Comparison of ENCODE assay signal across 20 cellular contexts in genomic region chr11:78740175-78741161, GRCh38.
DNase-seq lines count a peak whose midpoint lies in the region; ATAC-seq and TF ChIP-seq lines count a peak whose summit lies in the region.
"Had no signal": no experiment of that assay in that cellular context is flagged by ENCODE, and none has a peak within 500 bp of the region (broad histone marks: within the 10 kb centered on the region; RNA-seq: fewer than 3 reads in every experiment).

No MANE protein-coding gene starts in this region.

- H3K4me3 ChIP-seq in right atrium auricular region (no peak overlapping the region), SJCRH30 (no peak overlapping the region)
- no peak overlapping the region for H3K4me3 ChIP-seq in CD4-positive, alpha-beta memory T cell (ENCODE audit: low read length in 2 of 2)
- H3K4me3 ChIP-seq: BLaER1 treated with 17β-estradiol and CSF1 and Interleukin-3, amounts not matched to agents 10 nM and 100 nM had no signal

- POLR2A ChIA-PET in CD4-positive, alpha-beta memory T cell (lab: Charles Lee; ENCODE audit: partially characterized antibody): no interaction called here

- H3K4me1 ChIP-seq in right atrium auricular region (peaks cover 0 to 5% of the 10 kb centered on the region in 2 donors), SJCRH30 (no peaks in the 10 kb centered on the region)
- H3K4me1 ChIP-seq in CD4-positive, alpha-beta memory T cell (ENCODE audit: insufficient read depth, low read length): no peaks in the 10 kb centered on the region

- peaks cover 5 to 12% of the 10 kb centered on the region in 2 donors for H3K27me3 Mint-ChIP-seq in CD4-positive, alpha-beta memory T cell

- H3K27ac ChIP-seq in right atrium auricular region (no peak overlapping the region), SJCRH30 (no peak overlapping the region)
- H3K27ac ChIP-seq in CD4-positive, alpha-beta memory T cell (ENCODE audit: low read depth, low read length): no peak overlapping the region
- H3K27ac ChIP-seq: BLaER1 treated with 17β-estradiol and CSF1 and Interleukin-3, amounts not matched to agents 10 nM and 100 nM had no signal

- no peaks in the 10 kb centered on the region for H3K4me1 Mint-ChIP-seq in CD4-positive, alpha-beta memory T cell
- H3K4me1 Mint-ChIP-seq: activated CD8-positive, alpha-beta memory T cell treated with anti-CD3 and anti-CD28 coated beads, Interleukin-2, amount 10 ng/mL, durations not matched to agents 7 days and 5 days; activated naive CD4-positive, alpha-beta T cell treated with anti-CD3 and anti-CD28 coated beads, Interleukin-2, amount 50 U/mL, for 24 hours had no signal

- H3K4me3 Mint-ChIP-seq in CD4-positive, alpha-beta memory T cell: no peak overlapping the region
- H3K4me3 Mint-ChIP-seq: activated CD8-positive, alpha-beta memory T cell treated with anti-CD3 and anti-CD28 coated beads, Interleukin-2, amount 10 ng/mL, durations not matched to agents 7 days and 5 days; activated naive CD4-positive, alpha-beta T cell treated with anti-CD3 and anti-CD28 coated beads, Interleukin-2, amount 50 U/mL, for 24 hours; activated T-helper 1 cell treated with anti-CD3 and anti-CD28 coated beads, Interleukin-12 subunit alpha, Interleukin-12 subunit beta, Interleukin-2, Interleukin-4 antibody, amounts not matched to agents 30 ng/mL and 10 ng/mL and 1 ng/mL, durations not matched to agents 14 hours and 24 hours and 36 hours had no signal

- no peak overlapping the region for H3K27ac Mint-ChIP-seq in CD4-positive, alpha-beta memory T cell
- H3K27ac Mint-ChIP-seq: activated CD8-positive, alpha-beta memory T cell treated with anti-CD3 and anti-CD28 coated beads, Interleukin-2, amount 10 ng/mL, durations not matched to agents 7 days and 5 days; activated naive CD4-positive, alpha-beta T cell treated with anti-CD3 and anti-CD28 coated beads, Interleukin-2, amount 50 U/mL, for 24 hours; activated T-helper 1 cell treated with anti-CD3 and anti-CD28 coated beads, Interleukin-12 subunit alpha, Interleukin-12 subunit beta, Interleukin-2, Interleukin-4 antibody, amounts not matched to agents 30 ng/mL and 10 ng/mL and 1 ng/mL, durations not matched to agents 14 hours and 24 hours and 36 hours had no signal

- H3K36me3 ChIP-seq in right atrium auricular region: no peaks in the 10 kb centered on the region
- H3K36me3 ChIP-seq in CD4-positive, alpha-beta memory T cell (ENCODE audit: insufficient read depth, low read length): no peaks in the 10 kb centered on the region
- H3K36me3 ChIP-seq in SJCRH30: no peaks in the 10 kb centered on the region

- CTCF ChIA-PET in CD4-positive, alpha-beta memory T cell (lab: Charles Lee; ENCODE audit: partially characterized antibody): no interaction called here

- ATAC-seq in Right ventricle myocardium superior (ENCODE audit: poor library complexity) (peak; percentile 32), SK-N-SH treated with all-trans-retinoic acid at 6 μM for 48 hours (peak; percentile 75)
- ATAC-seq: activated CD8-positive, alpha-beta memory T cell treated with anti-CD3 and anti-CD28 coated beads, Interleukin-2, amount 10 ng/mL, durations not matched to agents 7 days and 5 days; HCT116 had no signal

- H3K9me3 ChIP-seq in right atrium auricular region (no peaks in the 10 kb centered on the region), SJCRH30 (replicated peaks) (no peaks in the 10 kb centered on the region)
- H3K9me3 ChIP-seq in CD4-positive, alpha-beta memory T cell (ENCODE audit: control insufficient read depth in 1 of 2, low read length in 2 of 2): no peaks in the 10 kb centered on the region
- H3K9me3 ChIP-seq: BLaER1 treated with 17β-estradiol and CSF1 and Interleukin-3, amounts not matched to agents 10 nM and 100 nM had no signal

- peaks cover 0 to 4% (median 0%) of the 10 kb centered on the region in 8 donors for H3K9me3 Mint-ChIP-seq in CD4-positive, alpha-beta memory T cell
- H3K9me3 Mint-ChIP-seq: activated naive CD4-positive, alpha-beta T cell treated with anti-CD3 and anti-CD28 coated beads, Interleukin-2, amount 50 U/mL, for 24 hours; activated T-helper 1 cell treated with anti-CD3 and anti-CD28 coated beads, Interleukin-12 subunit alpha, Interleukin-12 subunit beta, Interleukin-2, Interleukin-4 antibody, amounts not matched to agents 30 ng/mL and 10 ng/mL and 1 ng/mL, durations not matched to agents 14 hours and 24 hours and 36 hours had no signal

- no peak for TF ChIP-seq CTCF in right atrium auricular region (IDR thresholded peaks at IDR 0.05)

- peak; percentile 48 for DNase-seq in Right ventricle myocardium superior
- no peak for DNase-seq in right atrium auricular region (ENCODE audit: low spot score)
- peak; percentile 33 for DNase-seq in left kidney (ENCODE audit: low read depth, low spot score)
- no peak for DNase-seq in NCI-H774 (lab: John Stamatoyannopoulos, UW)
- DNase-seq in CD4-positive, alpha-beta memory T cell: no peak
- DNase-seq in activated CD4-positive, alpha-beta T cell treated with anti-CD3 and anti-CD28 coated beads, Interleukin-2, amount 50 U/mL, for 1 hour: no peak
- no peak for DNase-seq in SJCRH30
- DNase-seq: activated CD4-positive, alpha-beta T cell treated with anti-CD3 and anti-CD28 coated beads for 4 hours; activated CD8-positive, alpha-beta memory T cell treated with anti-CD3 and anti-CD28 coated beads, Interleukin-2, amount 10 ng/mL, durations not matched to agents 7 days and 5 days; effector memory CD4-positive, alpha-beta T cell; NCI-H1417 treated with DMSO at 0.1 percent for 48 hours; NCI-H2227 treated with DMSO at 0.1 percent for 48 hours; nucleus accumbens; stimulated activated CD8-positive, alpha-beta memory T cell treated with anti-CD3 and anti-CD28 coated beads, Interleukin-4, amount 100 ng/mL, for 48 hours; T-helper 1 cell had no signal

- H3K27me3 ChIP-seq in right atrium auricular region (no peaks in the 10 kb centered on the region), SJCRH30 (no peaks in the 10 kb centered on the region)
- H3K27me3 ChIP-seq in CD4-positive, alpha-beta memory T cell (ENCODE audit: insufficient read depth, low read length): no peaks in the 10 kb centered on the region
- H3K27me3 ChIP-seq: BLaER1 treated with 17β-estradiol and CSF1 and Interleukin-3, amounts not matched to agents 10 nM and 100 nM had no signal

- intact Hi-C loops in Right ventricle myocardium superior (cut with DNase I): no loop called here
- intact Hi-C loops in CD4-positive, alpha-beta memory T cell (cut with micrococcal nuclease): no loop called here

- H3K36me3 Mint-ChIP-seq in CD4-positive, alpha-beta memory T cell: no peaks in the 10 kb centered on the region
- H3K36me3 Mint-ChIP-seq: activated CD8-positive, alpha-beta memory T cell treated with anti-CD3 and anti-CD28 coated beads, Interleukin-2, amount 10 ng/mL, durations not matched to agents 7 days and 5 days; activated naive CD4-positive, alpha-beta T cell treated with anti-CD3 and anti-CD28 coated beads, Interleukin-2, amount 50 U/mL, for 24 hours had no signal

TF ChIP-seq in SK-N-SH treated with all-trans-retinoic acid at 6 μM for 48 hours, 23 proteins besides CTCF, POLR2A, EP300 and RAD21 (continues in another document):
- TF ChIP-seq ISL1 (CRISPR knock-in tag; IDR thresholded peaks at IDR 0.05) (peak; percentile 89), PATZ1 (CRISPR knock-in tag; IDR thresholded peaks at IDR 0.05; ENCODE audit: borderline replicate concordance) (no peak), ESRRG (CRISPR knock-in tag; IDR thresholded peaks at IDR 0.05) (0 out of 2 replicates have a peak, but pooled peaks have one; percentile 12), OSR1 (CRISPR knock-in tag; IDR thresholded peaks at IDR 0.05) (no peak), GLIS3 (CRISPR knock-in tag; IDR thresholded peaks at IDR 0.05) (no peak), CREB5 (CRISPR knock-in tag; IDR thresholded peaks at IDR 0.05; ENCODE audit: low read depth) (peak; percentile 28; the same call in 1 of the 2 replicates), ARNTL (CRISPR knock-in tag; IDR thresholded peaks at IDR 0.05; ENCODE audit: borderline replicate concordance, low read depth) (peak; percentile 19; the same call in 1 of the 2 replicates), ZFP3 (CRISPR knock-in tag; IDR thresholded peaks at IDR 0.05) (peak; percentile 57; the same call in 1 of the 2 replicates)

Comparison
In these comparisons a context has a peak if more than half of its experiments do, and no peak if none do; other contexts are left out.
1. DNase-seq: peak in Right ventricle myocardium superior (single experiment) and left kidney (single experiment); none in right atrium auricular region (single experiment), NCI-H774 (single experiment), CD4-positive, alpha-beta memory T cell (0 of 5), activated CD4-positive, alpha-beta T cell treated with anti-CD3 and anti-CD28 coated beads, Interleukin-2, amount 50 U/mL, for 1 hour (single experiment) and SJCRH30 (0 of 2).